27 cellular contexts compared by ENCODE assay signal in the genomic region with DNA sequence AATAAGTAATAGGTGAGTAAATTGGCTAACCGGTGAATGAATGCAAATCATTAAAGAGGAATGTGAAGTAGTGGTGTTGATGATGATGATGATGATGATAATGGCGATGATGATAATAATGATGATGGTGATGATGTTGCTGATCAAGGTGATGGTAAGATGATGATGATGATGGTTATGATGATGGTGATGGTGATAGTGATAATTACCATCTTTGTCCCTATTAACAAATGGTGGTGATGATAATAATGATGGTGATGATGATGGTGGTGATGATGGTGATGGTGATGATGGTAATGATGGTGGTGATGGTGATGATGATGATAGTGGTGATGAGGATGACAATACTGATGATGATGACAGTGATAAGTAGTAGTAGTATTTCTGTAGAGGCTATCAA.
"Had no signal": no experiment of that assay in that cellular context is flagged by ENCODE, and none has a peak within 500 bp of the region (broad histone marks: within the 10 kb centered on the region; RNA-seq: fewer than 3 reads in every experiment).

No MANE protein-coding gene starts in this region.

- FAIRE-seq: TTC549 had no signal

- H3K4me1 ChIP-seq: ascending aorta had no signal

- DNase-seq: activated B cell treated with CpG ODN at 0.5 μM for 24 hours; activated CD4-positive, alpha-beta memory T cell treated with anti-CD3 and anti-CD28 coated beads, Interleukin-2, amount 10 ng/mL, durations not matched to agents 7 days and 5 days; activated CD4-positive, alpha-beta T cell treated with anti-CD3 and anti-CD28 coated beads for 48 hours; activated CD4-positive, alpha-beta T cell treated with anti-CD3 and anti-CD28 coated beads, Interleukin-2, amount 10 ng/mL, durations not matched to agents 7 days and 5 days; activated CD4-positive, alpha-beta T cell treated with anti-CD3 and anti-CD28 coated beads, Interleukin-2, amount 50 U/mL, for 48 hours; activated CD4-positive, CD25-positive, alpha-beta regulatory T cell treated with anti-CD3 and anti-CD28 coated beads, Interleukin-2, amount 50 U/mL, for 72 hours; activated CD8-positive, alpha-beta memory T cell treated with anti-CD3 and anti-CD28 coated beads for 24 hours; activated CD8-positive, alpha-beta memory T cell treated with anti-CD3 and anti-CD28 coated beads, Interleukin-2, amount 10 ng/mL, durations not matched to agents 7 days and 5 days; activated CD8-positive, alpha-beta memory T cell treated with anti-CD3 and anti-CD28 coated beads, Interleukin-2, amount 50 U/mL, for 48 hours; activated CD8-positive, alpha-beta T cell treated with anti-CD3 and anti-CD28 coated beads, Interleukin-2, amount 10 ng/mL, durations not matched to agents 7 days and 5 days; activated effector memory CD4-positive, alpha-beta T cell treated with Interleukin-2 at 50 U/mL for 16 hours; activated gamma-delta T cell; activated naive CD4-positive, alpha-beta T cell treated with anti-CD3 and anti-CD28 coated beads, Interleukin-2, amount 10 ng/mL, durations not matched to agents 7 days and 5 days; activated naive CD4-positive, alpha-beta T cell treated with Interleukin-2 at 50 U/mL for 16 hours; activated naive CD8-positive, alpha-beta T cell treated with anti-CD3 and anti-CD28 coated beads, Interleukin-2, amount 10 ng/mL, durations not matched to agents 7 days and 5 days; activated naive CD8-positive, alpha-beta T cell treated with anti-CD3 and anti-CD28 coated beads, Interleukin-2, amount 50 U/mL, for 24 hours; activated T-cell treated with anti-CD3 and anti-CD28 coated beads, Interleukin-2, amount 50 U/mL, for 24 hours; activated T-cell treated with anti-CD3 and anti-CD28 coated beads, Interleukin-2, amount 50 U/mL, for 48 hours; amygdala; anterior cingulate cortex; central memory CD4-positive, alpha-beta T cell; T-helper 1 cell; T-helper 2 cell; T-helper 9 cell had no signal

- ATAC-seq: activated CD8-positive, alpha-beta memory T cell treated with anti-CD3 and anti-CD28 coated beads, Interleukin-2, amount 10 ng/mL, durations not matched to agents 7 days and 5 days; activated CD8-positive, alpha-beta T cell treated with anti-CD3 and anti-CD28 coated beads, Interleukin-2, amount 10 ng/mL, durations not matched to agents 7 days and 5 days; activated naive CD8-positive, alpha-beta T cell treated with anti-CD3 and anti-CD28 coated beads, Interleukin-2, amount 50 U/mL, for 24 hours had no signal

- H3K36me3 ChIP-seq: ascending aorta had no signal

- H3K27me3 ChIP-seq: ascending aorta had no signal

- H3K9me3 ChIP-seq: ascending aorta had no signal

- H3K27ac ChIP-seq: ascending aorta, VCaP had no signal

- H3K4me3 ChIP-seq: ascending aorta had no signal
